In genomic region chr16:31875112-31875803, GRCh38 we compare ENCODE assay signal across 8 cellular contexts. TPM values are rescaled to one million over a fixed set of nuclear protein-coding genes. Genes with fewer than 3 reads are reported as not detected.
DNase-seq lines count a peak whose midpoint lies in the region; ATAC-seq, FAIRE-seq and TF ChIP-seq lines count a peak whose summit lies in the region.

No MANE protein-coding gene starts in this region.

- no peak overlapping the region for H2BK15ac ChIP-seq in H9 (ENCODE audit: low read depth, low read length)

- no peak for FAIRE-seq in HepG2 (lab: Jason Lieb, UNC)

- peaks cover 27% of the 10 kb centered on the region; the same call in 1 of the 2 replicates for H3K79me2 ChIP-seq in H9 (ENCODE audit: insufficient read depth, low read length)
- H3K79me2 ChIP-seq in HepG2 (ENCODE audit: insufficient read depth, low read length) = peaks cover 64% of the 10 kb centered on the region

- TF ChIP-seq CTCF in H9 (conservative IDR thresholded peaks at IDR 0.05) = no peak
- no peak for TF ChIP-seq CTCF in HepG2 (CRISPR knock-in tag; IDR thresholded peaks at IDR 0.05)

- TF ChIP-seq RAD21 in HepG2 (CRISPR knock-in tag; IDR thresholded peaks at IDR 0.05) = no peak

- no peak overlapping the region for H3K9ac ChIP-seq in H9 (ENCODE audit: extremely low read depth, insufficient read length, low read length)
- peak overlapping the region; percentile 93 for H3K9ac ChIP-seq in HepG2 (ENCODE audit: insufficient read depth, low read depth, low read length)

- peaks cover 12 to 22% of the 10 kb centered on the region in 2 experiments for H3K4me1 Mint-ChIP-seq in H9
- peaks cover 65% of the 10 kb centered on the region for H3K4me1 Mint-ChIP-seq in activated naive CD8-positive, alpha-beta T cell treated with anti-CD3 and anti-CD28 coated beads, Interleukin-2, amount 10 ng/mL, durations not matched to agents 7 days and 5 days

- no peak overlapping the region for H3K18ac ChIP-seq in H9 (ENCODE audit: insufficient read length, low read depth, low read length)

- POLR2A ChIA-PET in activated naive CD8-positive, alpha-beta T cell treated with anti-CD3 and anti-CD28 coated beads, Interleukin-2, amount 10 ng/mL, durations not matched to agents 7 days and 5 days (lab: Charles Lee) = no interaction called here
- POLR2A ChIA-PET in HepG2 (lab: Yijun Ruan, JAX) = no interaction called here

- H3T11ph ChIP-seq in H9 (ENCODE audit: low read length) = no peak overlapping the region

- H3K27ac ChIP-seq in H9 (ENCODE audit: insufficient read length, low read depth, low read length) (no peak overlapping the region), HepG2 (ENCODE audit: extremely low read length, insufficient read depth, low read length) (peak overlapping the region; percentile 89)

- intact Hi-C loops in HepG2 (cut with micrococcal nuclease; ENCODE audit: unreplicated experiment) (no loop called here), head of caudate nucleus (cut with DNase I) (no loop called here)

- H4K5ac ChIP-seq in H9 (ENCODE audit: insufficient read length, low read depth, low read length) = no peak overlapping the region

- H4K8ac ChIP-seq in H9 (replicated peaks; ENCODE audit: insufficient read length, low read depth, low read length) = no peak overlapping the region

- H3K27me3 Mint-ChIP-seq in H9 (ENCODE audit: low read depth) = peaks cover 11% of the 10 kb centered on the region
- H3K27me3 Mint-ChIP-seq in activated naive CD8-positive, alpha-beta T cell treated with anti-CD3 and anti-CD28 coated beads, Interleukin-2, amount 10 ng/mL, durations not matched to agents 7 days and 5 days = no peaks in the 10 kb centered on the region

- H3K23me2 ChIP-seq in H9 (ENCODE audit: insufficient read length, low read depth, low read length, poor library complexity, severe bottlenecking) = no peaks in the 10 kb centered on the region

- H3K4me2 ChIP-seq in H9 (ENCODE audit: insufficient read depth, insufficient read length, low read length) (peak overlapping the region; percentile 74), HepG2 (ENCODE audit: low read depth, low read length) (peak overlapping the region; percentile 90)

- H4K20me1 ChIP-seq in H9 (ENCODE audit: control insufficient read depth, insufficient read depth, insufficient read length) (peaks cover 2% of the 10 kb centered on the region), HepG2 (ENCODE audit: insufficient read depth, low read length) (0 out of 2 replicates have a peak, but pooled peaks cover 4% of the 10 kb centered on the region)

- no peak overlapping the region for H2BK120ac ChIP-seq in H9 (ENCODE audit: low read depth, low read length, poor library complexity, severe bottlenecking)

- H2AFZ ChIP-seq in H9 (ENCODE audit: low read length) (no peak overlapping the region), HepG2 (ENCODE audit: low read length) (no peak overlapping the region)

- H3K4me3 ChIP-seq in HepG2 (replicated peaks in 1 of 3; ENCODE audit: insufficient read depth in 1 of 3, low read depth in 2 of 3, low read length in 3 of 3) = peak overlapping the region; percentile 89 to 99 (median 95)

- H2BK5ac ChIP-seq in H9 (ENCODE audit: insufficient read length, low read length) = no peak overlapping the region

- H3K4ac ChIP-seq in H9 (ENCODE audit: low read depth, low read length) = no peak overlapping the region

- no peak overlapping the region for H2BK12ac ChIP-seq in H9 (ENCODE audit: insufficient read length, low read depth, low read length)

- no TSS peak for BruUV-seq in HepG2 (replicated peaks; lab: Mats Ljungman, UMichigan)

- H2BK20ac ChIP-seq in H9 (ENCODE audit: low read depth, low read length, poor library complexity, severe bottlenecking) = no peak overlapping the region

- no peaks in the 10 kb centered on the region; a peak in 1 of 5 replicates for H3K36me3 ChIP-seq in HepG2 (replicated peaks in 1 of 2; ENCODE audit: control insufficient read depth in 1 of 2, insufficient read depth in 2 of 2, low read length in 2 of 2)

- TF ChIP-seq POLR2A in HepG2 (IDR thresholded peaks at IDR 0.05; ENCODE audit: insufficient read depth in 1 of 2, low read depth in 2 of 2, low read length in 2 of 2) = no peak

- no peak overlapping the region for H3K27ac Mint-ChIP-seq in H9
- peak overlapping the region; percentile 85 for H3K27ac Mint-ChIP-seq in activated naive CD8-positive, alpha-beta T cell treated with anti-CD3 and anti-CD28 coated beads, Interleukin-2, amount 10 ng/mL, durations not matched to agents 7 days and 5 days

- peak; percentile 51 for DNase-seq in A172 (ENCODE audit: low spot score)
- no peak for DNase-seq in H9
- no peak for DNase-seq in activated naive CD8-positive, alpha-beta T cell treated with anti-CD3 and anti-CD28 coated beads, Interleukin-2, amount 10 ng/mL, durations not matched to agents 7 days and 5 days
- no peak for DNase-seq in HepG2 (ENCODE audit: low spot score)
- no peak for DNase-seq in UCSD-AML1 (lab: John Stamatoyannopoulos, UW; ENCODE audit: unreplicated experiment)
- no peak for DNase-seq in COLO668 (lab: John Stamatoyannopoulos, UW; ENCODE audit: unreplicated experiment)
- no peak for DNase-seq in head of caudate nucleus
- no peak for DNase-seq in NCI-H1105 (lab: John Stamatoyannopoulos, UW)

- H3K9me3 ChIP-seq in H9 (ENCODE audit: control insufficient read depth, low read depth, low read length) (no peaks in the 10 kb centered on the region), HepG2 (ENCODE audit: low read length) (no peaks in the 10 kb centered on the region)

- WGBS in H9 (ENCODE audit: extremely low coverage, insufficient read length, low lambda C conversion rate) = no CpG with 5 or more reads among the region's 5 CpGs
- 44% methylated on average over 5 of the region's 5 CpGs for WGBS in HepG2 (ENCODE audit: low lambda C conversion rate)

- H4K91ac ChIP-seq in H9 (ENCODE audit: insufficient read length, low read depth, low read length) = no peak overlapping the region

- in situ Hi-C loops in HepG2 (cut with HindIII; ENCODE audit: extremely low pct_ligation_motif_present, low pct_unique_long_range_greater_than_20kb) = loop anchor here (10.0 kb wide), 2 partner anchors 420 to 880 kb away; partner anchors contain the start of gene ARMC5

- H3K4me1 ChIP-seq in H9 (ENCODE audit: insufficient read depth, low read length) (peaks cover 7% of the 10 kb centered on the region; the same call in 1 of the 2 replicates), HepG2 (ENCODE audit: insufficient read depth, low read length) (peaks cover 72% of the 10 kb centered on the region)

- H2AK5ac ChIP-seq in H9 (ENCODE audit: insufficient read length, low read length) = no peak overlapping the region

- H3K23ac ChIP-seq in H9 (ENCODE audit: insufficient read length, low read depth, low read length) = no peak overlapping the region

- no peaks in the 10 kb centered on the region for H3K27me3 ChIP-seq in H9 (ENCODE audit: insufficient read depth, low read length)
- peaks cover 0 to 13% of the 10 kb centered on the region in 2 experiments; a peak in 2 of 5 replicates for H3K27me3 ChIP-seq in HepG2 (ENCODE audit: control insufficient read depth in 1 of 2, insufficient read depth in 2 of 2, low read length in 2 of 2)

- H3K36me3 Mint-ChIP-seq in H9 (ENCODE audit: insufficient read depth in 1 of 3, low read depth in 3 of 3) = peaks cover 4 to 40% (median 26%) of the 10 kb centered on the region in 3 experiments
- peaks cover 56% of the 10 kb centered on the region for H3K36me3 Mint-ChIP-seq in activated naive CD8-positive, alpha-beta T cell treated with anti-CD3 and anti-CD28 coated beads, Interleukin-2, amount 10 ng/mL, durations not matched to agents 7 days and 5 days

- peaks cover 0 to 28% of the 10 kb centered on the region in 2 experiments; a peak in 3 of 5 replicates for H3K9me3 Mint-ChIP-seq in H9
- H3K9me3 Mint-ChIP-seq in activated naive CD8-positive, alpha-beta T cell treated with anti-CD3 and anti-CD28 coated beads, Interleukin-2, amount 10 ng/mL, durations not matched to agents 7 days and 5 days = peaks cover 3% of the 10 kb centered on the region

- H3K4me3 Mint-ChIP-seq in H9 = peak overlapping the region; percentile 96
- H3K4me3 Mint-ChIP-seq in activated naive CD8-positive, alpha-beta T cell treated with anti-CD3 and anti-CD28 coated beads, Interleukin-2, amount 10 ng/mL, durations not matched to agents 7 days and 5 days = peak overlapping the region; percentile 91

- no peak overlapping the region for H3K14ac ChIP-seq in H9 (ENCODE audit: insufficient read depth, low read length)

- H3K56ac ChIP-seq in H9 (ENCODE audit: insufficient read length, low read depth, low read length) = no peak overlapping the region

- no peak for TF ChIP-seq EP300 in HepG2 (IDR thresholded peaks at IDR 0.05; ENCODE audit: low read depth in 2 of 2, low read length in 2 of 2)
- TF ChIP-seq EP300 in HepG2 (CRISPR knock-in tag; IDR thresholded peaks at IDR 0.05; ENCODE audit: borderline replicate concordance) = no peak

- CTCF ChIA-PET in HepG2 (lab: Yijun Ruan, JAX; ENCODE audit: low intra/inter-chr PET ratio, low total read pairs) = no interaction called here

- H3K79me1 ChIP-seq in H9 (ENCODE audit: insufficient read depth, low read depth, low read length, poor library complexity, severe bottlenecking) = no peaks in the 10 kb centered on the region

- ATAC-seq in activated naive CD8-positive, alpha-beta T cell treated with anti-CD3 and anti-CD28 coated beads, Interleukin-2, amount 10 ng/mL, durations not matched to agents 7 days and 5 days (ENCODE audit: low read depth) = no peak
- no peak for ATAC-seq in HepG2

RNA-seq across cellular contexts. Expression of gene ZNF267, which starts 1.7 kb away (rescaled TPM):
- 14.3 and 18.6 TPM in 2 replicates for total RNA-seq in A172 (2014; rRNA removed; shearing (Covaris generic))
- total RNA-seq in H9 (2021) (32.8 and 36.1 TPM in 2 replicates), HepG2 (2016; rRNA removed; fragmentation: Illumina TruSeq; extraction: Trizol) (30.0 and 42.4 TPM in 2 replicates)
- total RNA-seq in activated naive CD8-positive, alpha-beta T cell treated with anti-CD3 and anti-CD28 coated beads, Interleukin-2, amount 10 ng/mL, durations not matched to agents 7 days and 5 days = 10 to 100 TPM; 60.9 to 62.6 TPM
- 4.5 and 5.7 TPM in 2 replicates for total RNA-seq in HepG2 (2016; cell fraction: cytosol; rRNA removed; fragmentation: Illumina TruSeq; extraction: Trizol; ENCODE audit: low read depth)
- total RNA-seq in HepG2 (2016; cell fraction: insoluble cytoplasmic fraction; rRNA removed; fragmentation: Illumina TruSeq; extraction: Trizol) = 30.7 and 43.3 TPM in 2 replicates
- total RNA-seq in HepG2 (2016; cell fraction: membrane; rRNA removed; fragmentation: Illumina TruSeq; extraction: Trizol) = 13.3 and 16.9 TPM in 2 replicates
- total RNA-seq in HepG2 (2016; cell fraction: nucleus; rRNA removed; fragmentation: Illumina TruSeq; extraction: Trizol) = 42.2 and 42.5 TPM in 2 replicates
- 3.0 and 3.1 TPM in 2 replicates for polyA plus RNA-seq in HepG2 (2011; rRNA removed)
- polyA plus RNA-seq in HepG2 (2011; cell fraction: cytosol; rRNA removed) = 1.4 and 2.0 TPM in 2 replicates
- 3.2 and 3.3 TPM in 2 replicates for polyA plus RNA-seq in HepG2 (2011; cell fraction: nucleus; rRNA removed)
- 6.3 and 7.1 TPM in 2 replicates for polyA plus RNA-seq in HepG2 (2012)
- polyA plus RNA-seq in HepG2 (2016; cell fraction: cytosol; fragmentation: Illumina TruSeq; extraction: Trizol; ENCODE audit: low read depth) = 1.0 and 1.2 TPM in 2 replicates
- polyA plus RNA-seq in HepG2 (2016; cell fraction: insoluble cytoplasmic fraction; fragmentation: Illumina TruSeq; extraction: Trizol; ENCODE audit: low read depth) = 22.9 and 26.2 TPM in 2 replicates
- 3.2 and 3.4 TPM in 2 replicates for polyA plus RNA-seq in HepG2 (2016; cell fraction: membrane; fragmentation: Illumina TruSeq; extraction: Trizol; ENCODE audit: low read depth)
- polyA plus RNA-seq in HepG2 (2016; cell fraction: nucleus; fragmentation: Illumina TruSeq; extraction: Trizol; ENCODE audit: insufficient read depth, low read depth) = 15.0 and 18.6 TPM in 2 replicates
- polyA minus RNA-seq in HepG2 (2011; rRNA and poly(A)+ RNA removed; ENCODE audit: low replicate concordance) = 6.5 and 9.1 TPM in 2 replicates
- polyA minus RNA-seq in HepG2 (2011; cell fraction: cytosol; rRNA and poly(A)+ RNA removed) = 6.2 and 8.1 TPM in 2 replicates
- polyA minus RNA-seq in HepG2 (2011; cell fraction: nucleus; rRNA and poly(A)+ RNA removed) = 40.3 and 44.5 TPM in 2 replicates
